In genomic region chr7:149719050-149719899, GRCh38 we compare ENCODE assay signal across 2 cellular contexts.
TF ChIP-seq lines count a peak whose summit lies in the region.

No MANE protein-coding gene starts in this region.

TF ChIP-seq in IMR-90, 13 proteins besides CTCF, POLR2A, EP300 and RAD21:
- TF ChIP-seq FOS (IDR thresholded peaks at IDR 0.05; ENCODE audit: low read depth, low read length) (peak; percentile 70; the same call in 1 of the 2 replicates), RCOR1 (IDR thresholded peaks at IDR 0.05; ENCODE audit: insufficient replicate concordance, low read length) (no peak), BHLHE40 (IDR thresholded peaks at IDR 0.05; ENCODE audit: low read depth, low read length) (peak; percentile 23; the same call in 1 of the 2 replicates)

TF ChIP-seq in GM12878, 131 proteins besides CTCF, POLR2A, EP300 and RAD21:
- TF ChIP-seq ZNF274 (IDR thresholded peaks at IDR 0.05; ENCODE audit: insufficient read depth, insufficient read length) (no peak), SMAD5 (IDR thresholded peaks at IDR 0.05; ENCODE audit: low read depth) (no peak), PAX8 (IDR thresholded peaks at IDR 0.05) (no peak), E2F4 (IDR thresholded peaks at IDR 0.05; ENCODE audit: low read depth, low read length) (no peak), IRF3 (IDR thresholded peaks at IDR 0.05) (no peak), EZH2 (IDR thresholded peaks at IDR 0.05; ENCODE audit: borderline replicate concordance, control insufficient read depth, low read depth, low read length) (no peak), ZBTB4 (CRISPR knock-in tag; IDR thresholded peaks at IDR 0.05) (no peak), SPI1 (IDR thresholded peaks at IDR 0.05; ENCODE audit: borderline replicate concordance, insufficient read depth, low read depth, low read length) (no peak), RUNX3 (IDR thresholded peaks at IDR 0.05; ENCODE audit: low read length) (no peak), ZBTB33 (IDR thresholded peaks at IDR 0.05) (no peak), JUNB (IDR thresholded peaks at IDR 0.05) (peak; percentile 42; the same call in 1 of the 2 replicates), SRF (IDR thresholded peaks at IDR 0.05; ENCODE audit: low read depth in 2 of 2, low read length in 2 of 2) (no peak), MLLT1 (IDR thresholded peaks at IDR 0.05) (peak; percentile 36; the same call in 1 of the 2 replicates), RB1 (IDR thresholded peaks at IDR 0.05; ENCODE audit: borderline replicate concordance) (no peak), POLR2AphosphoS2 (IDR thresholded peaks at IDR 0.05; ENCODE audit: low read depth, low read length) (no peak), ATF7 (IDR thresholded peaks at IDR 0.05; ENCODE audit: low read depth) (peak; percentile 75), NFXL1 (IDR thresholded peaks at IDR 0.05; ENCODE audit: borderline replicate concordance) (no peak), SP1 (IDR thresholded peaks at IDR 0.05; ENCODE audit: low read depth, low read length) (no peak), DPF2 (IDR thresholded peaks at IDR 0.05) (no peak), PKNOX1 (IDR thresholded peaks at IDR 0.05) (no peak), NFYA (IDR thresholded peaks at IDR 0.05; ENCODE audit: borderline replicate concordance, low read depth, low read length) (no peak), SREBF1 (IDR thresholded peaks at IDR 0.05; ENCODE audit: low read length) (no peak), HSF1 (IDR thresholded peaks at IDR 0.05; ENCODE audit: low read depth, low read length) (no peak), CHD2 (IDR thresholded peaks at IDR 0.05; ENCODE audit: borderline replicate concordance, low read depth, low read length) (no peak), SMARCA5 (IDR thresholded peaks at IDR 0.05) (0 out of 2 replicates have a peak, but pooled peaks have one; percentile 28), REST (IDR thresholded peaks at IDR 0.05; ENCODE audit: low read depth, low read length) (no peak)
TF ChIP-seq in GM12878: peak in this region for 4.
